In the genomic region with DNA sequence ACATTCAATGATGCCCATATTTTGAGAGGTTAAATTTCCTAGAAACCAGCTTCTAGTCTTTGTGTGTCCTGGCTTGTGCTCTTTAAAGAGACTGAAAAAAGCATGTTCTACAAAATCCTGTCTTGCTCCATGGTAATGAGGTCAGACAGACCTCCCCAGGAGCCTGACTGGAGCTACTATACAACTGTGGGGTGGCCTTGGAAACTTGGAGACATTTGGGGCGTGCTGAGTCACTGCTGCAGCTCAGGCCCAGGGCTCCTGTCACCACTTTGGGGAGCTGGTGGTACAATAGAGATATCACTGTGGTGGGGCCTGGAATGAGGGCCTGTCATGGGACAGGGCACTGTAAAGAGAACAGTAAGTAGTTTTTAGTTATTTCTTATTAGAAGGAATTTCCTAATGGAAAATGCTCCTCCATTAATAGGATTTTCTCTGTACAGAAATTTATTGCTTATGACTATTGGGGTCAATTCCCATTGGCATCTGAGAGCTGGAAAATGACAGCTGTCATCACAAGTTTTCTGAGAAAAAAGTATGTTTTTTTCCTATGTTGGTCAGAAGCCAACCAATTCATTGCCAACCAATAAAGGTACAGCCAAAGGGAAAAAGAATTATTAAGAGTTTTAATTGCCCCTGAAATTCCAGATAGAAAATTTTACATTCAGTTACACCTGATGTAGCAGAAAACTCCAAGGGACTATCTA, we compare ENCODE assay signal across 9 cellular contexts.
A peak's percentile ranks its signal among the peaks of the same experiment; 100 is the strongest.
DNase-seq lines count a peak whose midpoint lies in the region; ATAC-seq and TF ChIP-seq lines count a peak whose summit lies in the region.
"Had no signal": no experiment of that assay in that cellular context is flagged by ENCODE, and none has a peak within 500 bp of the region (broad histone marks: within the 10 kb centered on the region; RNA-seq: fewer than 3 reads in every experiment).

No MANE protein-coding gene starts in this region.

- TF ChIP-seq CTCF in psoas muscle (IDR thresholded peaks at IDR 0.05) (no peak), lower lobe of right lung (IDR thresholded peaks at IDR 0.05) (no peak)
- no peak for TF ChIP-seq CTCF in CD8-positive, alpha-beta T cell (IDR thresholded peaks at IDR 0.05)

- H3K27ac ChIP-seq in psoas muscle (peak overlapping the region; percentile 10), lower lobe of right lung (no peak overlapping the region)
- H3K27ac ChIP-seq in CD8-positive, alpha-beta T cell (ENCODE audit: low read depth, low read length), result no peak overlapping the region

- CTCF ChIA-PET in CD8-positive, alpha-beta T cell (lab: Charles Lee), result no interaction called here

- peaks cover 5% of the 10 kb centered on the region for H3K27me3 Mint-ChIP-seq in activated naive CD8-positive, alpha-beta T cell treated with anti-CD3 and anti-CD28 coated beads for 36 hours
- peaks cover 17% of the 10 kb centered on the region for H3K27me3 Mint-ChIP-seq in CD8-positive, alpha-beta T cell (ENCODE audit: low read depth)

- no peaks in the 10 kb centered on the region for H3K4me1 Mint-ChIP-seq in activated naive CD8-positive, alpha-beta T cell treated with anti-CD3 and anti-CD28 coated beads for 36 hours
- H3K4me1 Mint-ChIP-seq in CD8-positive, alpha-beta T cell (ENCODE audit: low read depth), result no peaks in the 10 kb centered on the region

- intact Hi-C loops in psoas muscle (cut with DNase I) (no loop called here), lower lobe of right lung (cut with DNase I) (no loop called here)
- intact Hi-C loops in CD8-positive, alpha-beta T cell (cut with DNase I, micrococcal nuclease), result no loop called here

- H3K27me3 ChIP-seq in adipocyte (replicated peaks; ENCODE audit: control insufficient read depth, insufficient read depth, low read length) (no peaks in the 10 kb centered on the region), psoas muscle (ENCODE audit: insufficient read depth in 3 of 3, low read length in 2 of 3) (no peaks in the 10 kb centered on the region), lower lobe of right lung (ENCODE audit: low read depth) (no peaks in the 10 kb centered on the region)
- H3K27me3 ChIP-seq in CD8-positive, alpha-beta T cell (ENCODE audit: insufficient read depth, low read length), result no peaks in the 10 kb centered on the region

- H3K4me3 ChIP-seq in adipocyte (ENCODE audit: low read length), result no peak overlapping the region
- no peak overlapping the region for H3K4me3 ChIP-seq in psoas muscle
- H3K4me3 ChIP-seq in lower lobe of right lung, result no peak overlapping the region
- no peak overlapping the region for H3K4me3 ChIP-seq in CD8-positive, alpha-beta T cell (ENCODE audit: low read depth, low read length)

- H3K4me3 Mint-ChIP-seq in activated naive CD8-positive, alpha-beta T cell treated with anti-CD3 and anti-CD28 coated beads for 36 hours, result no peak overlapping the region
- H3K4me3 Mint-ChIP-seq in CD8-positive, alpha-beta T cell, result no peak overlapping the region

- ATAC-seq in psoas muscle, result peak in 1 of 4 donors; percentile 23
- ATAC-seq in lower lobe of right lung, result no peak
- ATAC-seq in CD8-positive, alpha-beta T cell, result no peak

- H3K27ac Mint-ChIP-seq in activated naive CD8-positive, alpha-beta T cell treated with anti-CD3 and anti-CD28 coated beads for 36 hours, result no peak overlapping the region
- no peak overlapping the region for H3K27ac Mint-ChIP-seq in CD8-positive, alpha-beta T cell

- POLR2A ChIA-PET in CD8-positive, alpha-beta T cell (lab: Charles Lee), result no interaction called here

- H3K36me3 ChIP-seq in adipocyte (ENCODE audit: control insufficient read depth, insufficient read depth, low read length, severe bottlenecking), result no peaks in the 10 kb centered on the region
- H3K36me3 ChIP-seq in psoas muscle (ENCODE audit: insufficient read depth in 1 of 2, low read depth in 1 of 2), result no peaks in the 10 kb centered on the region
- H3K36me3 ChIP-seq in lower lobe of right lung, result no peaks in the 10 kb centered on the region
- H3K36me3 ChIP-seq in CD8-positive, alpha-beta T cell (ENCODE audit: insufficient read depth, low read length), result no peaks in the 10 kb centered on the region

- H3K36me3 Mint-ChIP-seq in activated naive CD8-positive, alpha-beta T cell treated with anti-CD3 and anti-CD28 coated beads for 36 hours, result no peaks in the 10 kb centered on the region
- no peaks in the 10 kb centered on the region for H3K36me3 Mint-ChIP-seq in CD8-positive, alpha-beta T cell

- DNase-seq in GM04504 (ENCODE audit: low read depth) (peak; percentile 9), adipocyte (ENCODE audit: low read depth) (peak; percentile 35), glomerular visceral epithelial cell (ENCODE audit: extremely low spot score) (peak; percentile 67), psoas muscle (no peak), lower lobe of right lung (no peak)
- DNase-seq in stimulated activated CD4-positive, alpha-beta T cell treated with anti-CD3 and anti-CD28 coated beads, Interleukin-2, amount 100 ng/mL, for 48 hours, result no peak
- no peak for DNase-seq in activated naive CD8-positive, alpha-beta T cell treated with anti-CD3 and anti-CD28 coated beads for 36 hours
- no peak for DNase-seq in CD8-positive, alpha-beta T cell
- DNase-seq: activated naive CD4-positive, alpha-beta T cell treated with Interleukin-2 at 50 U/mL for 16 hours had no signal

- H3K9ac ChIP-seq in adipocyte (ENCODE audit: low read length), result peak overlapping the region; percentile 72

- H3K4me1 ChIP-seq in adipocyte (ENCODE audit: control insufficient read depth, insufficient read depth, low read length) (peaks cover 41% of the 10 kb centered on the region), psoas muscle (peaks cover 44% of the 10 kb centered on the region), lower lobe of right lung (peaks cover 27% of the 10 kb centered on the region)
- H3K4me1 ChIP-seq in CD8-positive, alpha-beta T cell (ENCODE audit: insufficient read depth, low read length), result no peaks in the 10 kb centered on the region

- H3K9me3 ChIP-seq in adipocyte (ENCODE audit: control insufficient read depth, low read length) (no peaks in the 10 kb centered on the region), psoas muscle (no peaks in the 10 kb centered on the region), lower lobe of right lung (no peaks in the 10 kb centered on the region)
- no peaks in the 10 kb centered on the region for H3K9me3 ChIP-seq in CD8-positive, alpha-beta T cell (ENCODE audit: low read length)

- H3K9me3 Mint-ChIP-seq in activated naive CD8-positive, alpha-beta T cell treated with anti-CD3 and anti-CD28 coated beads for 36 hours, result no peaks in the 10 kb centered on the region
- H3K9me3 Mint-ChIP-seq in CD8-positive, alpha-beta T cell, result no peaks in the 10 kb centered on the region

- 90 to 100% (median 91%) methylated on average over 1 of the region's 1 CpG for WGBS in psoas muscle, 3 donors

Comparison
In these comparisons a context has a peak if more than half of its experiments do, and no peak if none do; other contexts are left out.
1. DNase-seq: peak in GM04504 (single experiment), adipocyte (single experiment) and glomerular visceral epithelial cell (single experiment); none in psoas muscle (0 of 2), lower lobe of right lung (single experiment), stimulated activated CD4-positive, alpha-beta T cell treated with anti-CD3 and anti-CD28 coated beads, Interleukin-2, amount 100 ng/mL, for 48 hours (0 of 2), activated naive CD8-positive, alpha-beta T cell treated with anti-CD3 and anti-CD28 coated beads for 36 hours (single experiment) and CD8-positive, alpha-beta T cell (0 of 7).